Comparison of ENCODE assay signal across 8 cellular contexts in the genomic region with DNA sequence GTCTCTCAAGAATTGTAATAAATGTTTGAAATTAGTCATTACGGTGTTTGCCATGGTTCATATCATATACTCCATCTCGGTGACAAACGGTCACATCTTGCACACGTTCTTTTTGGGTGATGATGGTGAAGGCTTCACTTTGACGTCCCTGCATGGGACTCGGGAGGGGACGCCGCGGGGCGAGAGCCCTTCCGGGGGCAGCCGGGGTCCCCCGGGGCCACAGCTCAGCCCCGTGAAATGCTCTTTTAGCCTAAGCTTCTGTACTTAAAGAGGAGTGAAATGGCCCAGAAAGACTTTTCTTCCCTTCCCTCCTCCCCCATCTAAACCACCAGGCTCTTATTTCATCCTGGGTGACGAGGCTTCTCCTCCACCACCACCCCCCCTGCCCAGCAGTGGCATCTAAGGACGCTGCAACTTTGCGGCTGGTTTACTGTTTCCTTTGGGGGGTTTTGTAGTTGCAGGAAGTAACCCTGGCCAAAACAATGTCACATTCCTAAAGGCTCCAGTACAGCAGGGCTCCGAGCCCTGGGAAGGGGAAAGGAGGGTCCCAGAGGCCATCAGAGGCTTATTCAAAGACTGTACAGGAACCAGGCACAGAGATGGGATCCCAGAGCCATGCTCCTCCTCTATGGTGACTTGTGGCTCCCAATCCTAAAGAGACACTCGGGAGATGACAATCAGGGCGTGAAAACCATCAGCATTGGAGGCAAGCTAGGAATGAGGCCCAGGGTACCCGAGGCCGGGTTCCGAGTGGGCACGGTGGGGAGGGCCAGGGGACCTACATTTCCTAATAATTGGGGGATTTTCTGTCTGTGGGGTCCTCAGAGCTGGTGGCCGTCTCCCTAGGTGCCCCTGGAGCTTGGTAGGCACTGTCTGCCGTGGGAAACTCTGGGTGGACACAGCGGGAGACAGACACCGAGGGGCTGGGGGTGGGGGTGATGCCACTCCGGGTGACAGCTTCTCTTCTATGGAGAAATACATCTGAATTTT.
DNase-seq lines count a peak whose midpoint lies in the region; ATAC-seq and TF ChIP-seq lines count a peak whose summit lies in the region.

No MANE protein-coding gene starts in this region.

- intact Hi-C loops in activated CD4-positive, alpha-beta T cell treated with anti-CD3 and anti-CD28 coated beads for 36 hours (cut with DNase I, micrococcal nuclease), result loop anchor here (1.0 to 10.0 kb wide), 10 partner anchors 11 to 313 kb away; a partner anchor contains a TSS
- intact Hi-C loops in esophagus squamous epithelium (cut with DNase I), result no loop called here

- H3K27me3 Mint-ChIP-seq in CD8-positive, alpha-beta memory T cell, result no peaks in the 10 kb centered on the region
- peaks cover 4% of the 10 kb centered on the region for H3K27me3 Mint-ChIP-seq in activated CD4-positive, alpha-beta T cell treated with anti-CD3 and anti-CD28 coated beads for 36 hours

- no peaks in the 10 kb centered on the region for H3K9me3 ChIP-seq in CD8-positive, alpha-beta memory T cell (ENCODE audit: low read length)
- H3K9me3 ChIP-seq in esophagus squamous epithelium, result no peaks in the 10 kb centered on the region

- H3K36me3 Mint-ChIP-seq in CD8-positive, alpha-beta memory T cell, result no peaks in the 10 kb centered on the region
- no peaks in the 10 kb centered on the region for H3K36me3 Mint-ChIP-seq in activated CD4-positive, alpha-beta T cell treated with anti-CD3 and anti-CD28 coated beads for 36 hours (ENCODE audit: low read depth)

- H3K4me3 Mint-ChIP-seq in CD8-positive, alpha-beta memory T cell, result peak overlapping the region; percentile 75 to 93 (median 89)
- peak overlapping the region; percentile 59 for H3K4me3 Mint-ChIP-seq in activated CD4-positive, alpha-beta T cell treated with anti-CD3 and anti-CD28 coated beads for 36 hours

- no peak for TF ChIP-seq CTCF in cardiac fibroblast (IDR thresholded peaks at IDR 0.05; ENCODE audit: low read depth, low read length)
- no peak for TF ChIP-seq CTCF in esophagus squamous epithelium (IDR thresholded peaks at IDR 0.05)

- 38 to 52% methylated on average over 18 to 19 of the region's 29 CpGs for WGBS in esophagus squamous epithelium, 2 donors

- peak; percentile 26 to 77 (median 62) for DNase-seq in CD8-positive, alpha-beta memory T cell
- peak; percentile 81 for DNase-seq in activated CD4-positive, alpha-beta T cell treated with anti-CD3 and anti-CD28 coated beads for 36 hours
- DNase-seq in cardiac fibroblast (ENCODE audit: low read depth in 2 of 2) (peak; percentile 5 to 32), CD1c-positive myeloid dendritic cell (ENCODE audit: extremely low spot score) (no peak), NCI-H2081 (lab: John Stamatoyannopoulos, UW) (no peak), D341Med (ENCODE audit: low spot score) (no peak), esophagus squamous epithelium (lab: John Stamatoyannopoulos, UW) (no peak)
- DNase-seq in stimulated activated CD4-positive, alpha-beta T cell treated with anti-CD3 and anti-CD28 coated beads, Interleukin-15, amount 100 ng/mL, for 1 hour (ENCODE audit: low read depth in 1 of 2, low spot score in 1 of 2), result peak; percentile 12 to 27

- ATAC-seq in activated CD4-positive, alpha-beta T cell treated with anti-CD3 and anti-CD28 coated beads for 36 hours, result peak; percentile 85

- CTCF ChIA-PET in CD8-positive, alpha-beta memory T cell (lab: Charles Lee), result interaction anchor here (0.8 to 4.5 kb wide), 28 partner anchors 12 to 374 kb away, joined by 3 to 43 read pairs (median 3); no protein-coding TSS in a partner anchor
- CTCF ChIA-PET in activated CD4-positive, alpha-beta T cell treated with anti-CD3 and anti-CD28 coated beads for 36 hours (lab: Charles Lee), result interaction anchor here (0.6 to 1.6 kb wide), 4 partner anchors 19 to 623 kb away, joined by 3 to 5 read pairs (median 4); no protein-coding TSS in a partner anchor

- no peak overlapping the region for H3K27ac ChIP-seq in CD8-positive, alpha-beta memory T cell (ENCODE audit: low read depth, low read length)
- H3K27ac ChIP-seq in esophagus squamous epithelium, result no peak overlapping the region

- TF ChIP-seq POLR2A in esophagus squamous epithelium (IDR thresholded peaks at IDR 0.05), result no peak

- H3K27me3 ChIP-seq in CD8-positive, alpha-beta memory T cell (ENCODE audit: insufficient read depth, low read length, poor library complexity, severe bottlenecking), result no peaks in the 10 kb centered on the region
- H3K27me3 ChIP-seq in esophagus squamous epithelium, result peaks cover 0 to 44% (median 0%) of the 10 kb centered on the region in 4 donors

- peak overlapping the region; percentile 18 for H3K4me3 ChIP-seq in CD8-positive, alpha-beta memory T cell (ENCODE audit: low read length)
- H3K4me3 ChIP-seq in cardiac fibroblast (replicated peaks in 1 of 2; ENCODE audit: low read depth in 2 of 2, low read length in 2 of 2), result no peak overlapping the region
- H3K4me3 ChIP-seq in esophagus squamous epithelium, result peak overlapping the region in 1 of 4 donors; percentile 32

- POLR2A ChIA-PET in CD8-positive, alpha-beta memory T cell (lab: Charles Lee), result interaction anchor here (0.7 to 1.1 kb wide), 4 partner anchors 9 to 312 kb away, joined by 3 to 15 read pairs (median 4); a partner anchor contains a TSS
- POLR2A ChIA-PET in activated CD4-positive, alpha-beta T cell treated with anti-CD3 and anti-CD28 coated beads for 36 hours (lab: Charles Lee), result interaction anchor here (0.6 to 1.3 kb wide), 7 partner anchors 10 to 529 kb away, joined by 3 to 4 read pairs (median 4); a partner anchor contains a TSS

- peaks cover 21% of the 10 kb centered on the region for H3K4me1 ChIP-seq in CD8-positive, alpha-beta memory T cell (ENCODE audit: insufficient read depth, low read length)
- H3K4me1 ChIP-seq in esophagus squamous epithelium, result peaks cover 0 to 11% (median 0%) of the 10 kb centered on the region in 3 donors

- peaks cover 17 to 34% (median 34%) of the 10 kb centered on the region in 3 donors for H3K4me1 Mint-ChIP-seq in CD8-positive, alpha-beta memory T cell
- H3K4me1 Mint-ChIP-seq in activated CD4-positive, alpha-beta T cell treated with anti-CD3 and anti-CD28 coated beads for 36 hours, result peaks cover 20% of the 10 kb centered on the region

- peak overlapping the region; percentile 63 to 96 (median 92) for H3K27ac Mint-ChIP-seq in CD8-positive, alpha-beta memory T cell
- peak overlapping the region; percentile 92 for H3K27ac Mint-ChIP-seq in activated CD4-positive, alpha-beta T cell treated with anti-CD3 and anti-CD28 coated beads for 36 hours

- H3K9me3 Mint-ChIP-seq in CD8-positive, alpha-beta memory T cell, result no peaks in the 10 kb centered on the region
- peaks cover 4% of the 10 kb centered on the region for H3K9me3 Mint-ChIP-seq in activated CD4-positive, alpha-beta T cell treated with anti-CD3 and anti-CD28 coated beads for 36 hours (ENCODE audit: low read depth)

- no peaks in the 10 kb centered on the region for H3K36me3 ChIP-seq in CD8-positive, alpha-beta memory T cell (ENCODE audit: insufficient read depth, low read length)
- no peaks in the 10 kb centered on the region for H3K36me3 ChIP-seq in esophagus squamous epithelium

Comparison
In these comparisons a context has a peak if more than half of its experiments do, and no peak if none do; other contexts are left out.
1. DNase-seq: peak in CD8-positive, alpha-beta memory T cell (5 of 5), activated CD4-positive, alpha-beta T cell treated with anti-CD3 and anti-CD28 coated beads for 36 hours (single experiment), cardiac fibroblast (2 of 2) and stimulated activated CD4-positive, alpha-beta T cell treated with anti-CD3 and anti-CD28 coated beads, Interleukin-15, amount 100 ng/mL, for 1 hour (2 of 2); none in CD1c-positive myeloid dendritic cell (single experiment), NCI-H2081 (0 of 2), D341Med (single experiment) and esophagus squamous epithelium (single experiment).